ENCODE assay signal across 19 cellular contexts in the genomic region with DNA sequence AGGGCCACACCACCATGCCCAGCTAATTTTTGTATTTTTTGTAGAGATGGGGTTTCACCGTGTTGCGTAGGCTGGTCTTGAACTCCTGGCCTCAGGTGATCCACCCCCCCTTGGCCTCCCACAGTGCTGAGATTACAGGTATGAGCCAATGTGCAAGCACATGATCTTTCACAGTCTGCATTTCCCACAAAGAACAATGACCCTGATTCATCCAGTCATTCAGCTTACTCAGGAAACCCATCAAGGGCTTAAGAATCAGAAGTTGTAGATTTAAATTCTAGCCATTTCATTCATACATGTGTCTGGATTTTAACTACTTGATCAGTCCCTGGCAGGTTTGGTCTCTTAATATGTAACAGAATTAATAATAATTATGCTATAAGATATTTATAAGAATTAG.
DNase-seq lines count a peak whose midpoint lies in the region; FAIRE-seq and TF ChIP-seq lines count a peak whose summit lies in the region.
"Had no signal": no experiment of that assay in that cellular context is flagged by ENCODE, and none has a peak within 500 bp of the region (broad histone marks: within the 10 kb centered on the region; RNA-seq: fewer than 3 reads in every experiment).

No MANE protein-coding gene starts in this region.

- TF ChIP-seq POLR2A in GM12892 (IDR thresholded peaks at IDR 0.05; ENCODE audit: low read depth, low read length) = no peak

- H3K4me3 ChIP-seq in fibroblast of mammary gland (ENCODE audit: control insufficient read depth, low read depth, low read length) = no peak overlapping the region
- H3K4me3 ChIP-seq: A549, BLaER1, GM23248 had no signal

- FAIRE-seq in GM12892 (lab: Jason Lieb, UNC) = no peak
- FAIRE-seq: A549, G401.6, GM12891, GM18507, H54 had no signal

- DNase-seq in NCI-H82 (lab: John Stamatoyannopoulos, UW) = peak; percentile 5
- no peak for DNase-seq in NCI-H82 treated with DMSO at 0.1 percent for 48 hours (lab: John Stamatoyannopoulos, UW; ENCODE audit: unreplicated experiment)
- peak; percentile 70 for DNase-seq in NCI-H69 (lab: John Stamatoyannopoulos, UW)
- DNase-seq in fibroblast of mammary gland (ENCODE audit: low read depth) = peak; percentile 0
- DNase-seq in GM12892 (ENCODE audit: insufficient read length) = no peak
- DNase-seq in OCI-M1 (lab: John Stamatoyannopoulos, UW) = no peak
- no peak for DNase-seq in T1000 (lab: John Stamatoyannopoulos, UW)
- DNase-seq: Calu3; CD8-positive, alpha-beta T cell; DMS79 treated with DMSO at 0.1 percent for 48 hours; EL; GM23248; HCEC 1CT had no signal

- no peak for TF ChIP-seq CTCF in fibroblast of mammary gland (conservative IDR thresholded peaks at IDR 0.05; ENCODE audit: control insufficient read depth, insufficient read depth, low read depth, low read length)

Comparison
In these comparisons a context has a peak if more than half of its experiments do, and no peak if none do; other contexts are left out.
1. DNase-seq: peak in NCI-H82 (single experiment), NCI-H69 (single experiment) and fibroblast of mammary gland (single experiment); none in NCI-H82 treated with DMSO at 0.1 percent for 48 hours (single experiment), GM12892 (single experiment), OCI-M1 (single experiment) and T1000 (single experiment).